ENCODE assay signal across 1 cellular context in the genomic region with DNA sequence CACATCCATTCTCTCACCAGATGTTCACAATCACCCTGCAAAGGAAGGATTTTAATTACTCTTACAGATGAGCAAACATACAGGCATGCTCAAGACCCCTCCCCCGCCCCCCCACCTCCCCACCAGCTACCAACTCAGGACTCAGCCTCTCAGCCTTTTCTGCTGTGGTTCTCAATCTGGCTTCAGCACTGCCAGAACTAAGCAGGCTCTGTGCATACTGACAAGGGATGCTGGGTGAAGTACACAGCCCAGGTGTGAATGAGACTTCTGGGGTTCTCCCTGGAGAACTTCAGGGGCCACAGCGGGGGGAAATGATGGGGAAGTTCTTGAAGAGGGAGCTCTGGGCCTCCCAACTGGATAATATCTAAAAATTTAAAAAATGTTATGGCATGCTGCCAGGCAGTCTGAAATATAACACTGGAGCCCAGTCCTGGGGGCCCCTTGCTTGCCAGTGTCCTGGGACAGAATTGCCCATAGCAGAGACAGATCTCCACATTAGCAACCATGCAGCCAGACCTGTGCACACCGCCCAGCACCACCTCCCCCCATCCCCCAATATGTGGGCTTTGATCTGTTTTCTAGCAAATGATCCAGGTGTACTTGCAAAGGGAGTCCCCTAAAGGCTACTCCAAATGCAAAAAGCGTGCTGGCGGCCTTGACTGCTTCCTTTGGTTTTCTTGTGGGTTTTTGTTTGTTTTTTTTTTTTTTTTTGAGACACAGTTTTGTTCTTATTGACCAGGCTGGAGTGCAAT.
TF ChIP-seq lines count a peak whose summit lies in the region.

No MANE protein-coding gene starts in this region.

TF ChIP-seq in IMR-90, 13 proteins besides CTCF, POLR2A, EP300 and RAD21:
- no peak for TF ChIP-seq RCOR1 (IDR thresholded peaks at IDR 0.05; ENCODE audit: insufficient replicate concordance, low read length)
- TF ChIP-seq, protein P1, sequence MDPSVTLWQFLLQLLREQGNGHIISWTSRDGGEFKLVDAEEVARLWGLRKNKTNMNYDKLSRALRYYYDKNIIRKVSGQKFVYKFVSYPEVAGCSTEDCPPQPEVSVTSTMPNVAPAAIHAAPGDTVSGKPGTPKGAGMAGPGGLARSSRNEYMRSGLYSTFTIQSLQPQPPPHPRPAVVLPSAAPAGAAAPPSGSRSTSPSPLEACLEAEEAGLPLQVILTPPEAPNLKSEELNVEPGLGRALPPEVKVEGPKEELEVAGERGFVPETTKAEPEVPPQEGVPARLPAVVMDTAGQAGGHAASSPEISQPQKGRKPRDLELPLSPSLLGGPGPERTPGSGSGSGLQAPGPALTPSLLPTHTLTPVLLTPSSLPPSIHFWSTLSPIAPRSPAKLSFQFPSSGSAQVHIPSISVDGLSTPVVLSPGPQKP (IDR thresholded peaks at IDR 0.05; ENCODE audit: borderline replicate concordance, low read depth, low read length) = no peak
- TF ChIP-seq SMC3 (IDR thresholded peaks at IDR 0.05; ENCODE audit: low read depth, low read length) = no peak
- TF ChIP-seq BHLHE40 (IDR thresholded peaks at IDR 0.05; ENCODE audit: low read depth, low read length) = no peak
